In genomic region chr1:25955553-25955952, GRCh38 we compare ENCODE assay signal across 2 cellular contexts.
A peak's percentile ranks its signal among the peaks of the same experiment; 100 is the strongest.
TF ChIP-seq lines count a peak whose summit lies in the region.

No MANE protein-coding gene starts in this region.

TF ChIP-seq in HEK293, 187 proteins besides CTCF, POLR2A, EP300 and RAD21:
- TF ChIP-seq ZNF366 (tag by site-specific recombination; conservative IDR thresholded peaks at IDR 0.05) (peak; percentile 96), ZNF311 (tag by site-specific recombination; IDR thresholded peaks at IDR 0.05; ENCODE audit: borderline replicate concordance) (no peak), PRDM1 (tag by site-specific recombination; IDR thresholded peaks at IDR 0.05) (0 out of 2 replicates have a peak, but pooled peaks have one; percentile 27), KLF17 (tag by site-specific recombination; IDR thresholded peaks at IDR 0.05) (no peak)

TF ChIP-seq in K562, 482 proteins besides CTCF, POLR2A, EP300 and RAD21:
- TF ChIP-seq NR1H2 (CRISPR knock-in tag; IDR thresholded peaks at IDR 0.05) (no peak), HNRNPH1 (optimal IDR thresholded peaks at IDR 0.05; ENCODE audit: low read depth, low read length) (no peak), HLTF (IDR thresholded peaks at IDR 0.05) (0 out of 2 replicates have a peak, but pooled peaks have one; percentile 54), CREB5 (CRISPR knock-in tag; IDR thresholded peaks at IDR 0.05) (no peak), ZNF384 (IDR thresholded peaks at IDR 0.05; ENCODE audit: low read depth, low read length) (no peak), SRSF9 (IDR thresholded peaks at IDR 0.05; ENCODE audit: borderline replicate concordance, low read depth, low read length) (no peak), LARP7 (IDR thresholded peaks at IDR 0.05) (0 out of 2 replicates have a peak, but pooled peaks have one; percentile 51), MCM3 (IDR thresholded peaks at IDR 0.05) (no peak), ZNF197 (CRISPR knock-in tag; IDR thresholded peaks at IDR 0.05; ENCODE audit: low read depth) (no peak), MTF1 (CRISPR knock-in tag; IDR thresholded peaks at IDR 0.05; ENCODE audit: borderline replicate concordance) (no peak), KAT8 (IDR thresholded peaks at IDR 0.05; ENCODE audit: low read depth) (no peak), POLR2AphosphoS5 (IDR thresholded peaks at IDR 0.05; ENCODE audit: control insufficient read depth, insufficient read depth, low read depth, low read length) (no peak), CCNT2 (IDR thresholded peaks at IDR 0.05; ENCODE audit: borderline replicate concordance, extremely low read depth, insufficient read length, low read depth, low read length) (no peak), ATF6 (CRISPR knock-in tag; IDR thresholded peaks at IDR 0.05) (no peak), CGGBP1 (CRISPR knock-in tag; IDR thresholded peaks at IDR 0.05) (no peak), ZNF512 (tag; IDR thresholded peaks at IDR 0.05) (peak; percentile 97), E2F1 (CRISPR knock-in tag; IDR thresholded peaks at IDR 0.05) (no peak), CBFA2T3 (IDR thresholded peaks at IDR 0.05) (no peak), CBFB (CRISPR knock-in tag; IDR thresholded peaks at IDR 0.05) (no peak), NKRF (IDR thresholded peaks at IDR 0.05; ENCODE audit: borderline replicate concordance) (no peak), SRF (CRISPR knock-in tag; IDR thresholded peaks at IDR 0.05) (no peak), MAFK (IDR thresholded peaks at IDR 0.05; ENCODE audit: low read length) (no peak), CTBP1 (IDR thresholded peaks at IDR 0.05; ENCODE audit: borderline replicate concordance) (no peak), MGA (IDR thresholded peaks at IDR 0.05) (no peak), MLLT1 (IDR thresholded peaks at IDR 0.05) (0 out of 4 replicates have a peak, but pooled peaks of 1 of the 2 experiments have one; percentile 44), FOXM1 (IDR thresholded peaks at IDR 0.05; ENCODE audit: low read depth) (no peak), FOXM1 (CRISPR knock-in tag; IDR thresholded peaks at IDR 0.05; ENCODE audit: low read depth) (no peak)
